Comparison of ENCODE assay signal across 13 cellular contexts in the genomic region with DNA sequence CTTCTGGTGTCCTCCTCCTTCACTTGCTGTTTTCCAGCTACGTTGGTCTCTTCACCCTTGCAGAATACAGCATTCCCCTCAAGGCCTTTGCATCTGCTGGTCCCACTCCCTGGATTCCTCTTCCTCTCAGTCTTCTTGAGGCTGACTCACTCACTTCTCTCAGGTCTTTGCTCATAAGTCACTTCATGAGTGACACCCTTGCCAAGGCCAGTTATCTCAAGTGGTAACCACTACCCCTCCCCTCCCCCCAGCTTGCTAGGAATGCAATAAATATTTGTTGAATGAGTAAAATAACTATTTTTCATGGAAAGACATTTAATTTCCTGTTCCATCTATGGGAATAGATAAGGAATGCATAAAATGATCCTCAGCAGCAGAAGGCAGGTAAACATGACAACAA.
DNase-seq lines count a peak whose midpoint lies in the region; ATAC-seq lines count a peak whose summit lies in the region.
"Had no signal": no experiment of that assay in that cellular context is flagged by ENCODE, and none has a peak within 500 bp of the region (broad histone marks: within the 10 kb centered on the region; RNA-seq: fewer than 3 reads in every experiment).

No MANE protein-coding gene starts in this region.

- no peak for ATAC-seq in HG02981 (IDR thresholded peaks at IDR 0.05; ENCODE audit: unreplicated experiment)
- ATAC-seq in HG02588 (IDR thresholded peaks at IDR 0.05; ENCODE audit: unreplicated experiment) = no peak

- DNase-seq in AG08396 (ENCODE audit: low spot score) = peak; percentile 15
- DNase-seq in HT1080 (ENCODE audit: low read depth) = peak; percentile 86
- DNase-seq in amniotic stem cell (lab: John Stamatoyannopoulos, UW) = peak; percentile 16
- peak; percentile 78 for DNase-seq in iris pigment epithelial cell (ENCODE audit: low read depth)
- no peak for DNase-seq in UCSD-AML1 (lab: John Stamatoyannopoulos, UW; ENCODE audit: unreplicated experiment)
- DNase-seq in NCI-H446 treated with DMSO at 0.1 percent for 48 hours (lab: John Stamatoyannopoulos, UW) = no peak
- DNase-seq: activated CD8-positive, alpha-beta memory T cell treated with anti-CD3 and anti-CD28 coated beads, Interleukin-2, amount 50 U/mL, for 4 hours; effector CD8-positive, alpha-beta T cell; hypothalamus; posterior cingulate gyrus; Right ventricle myocardium superior had no signal

Comparison
In these comparisons a context has a peak if more than half of its experiments do, and no peak if none do; other contexts are left out.
1. DNase-seq: peak in AG08396 (single experiment), HT1080 (single experiment), amniotic stem cell (single experiment) and iris pigment epithelial cell (single experiment); none in UCSD-AML1 (single experiment) and NCI-H446 treated with DMSO at 0.1 percent for 48 hours (single experiment).